Comparison of ENCODE assay signal across 8 cellular contexts in genomic region chr11:122656073-122656630, GRCh38. TPM values are rescaled to one million over a fixed set of nuclear protein-coding genes. Genes with fewer than 3 reads are reported as not detected.
DNase-seq lines count a peak whose midpoint lies in the region; ATAC-seq and TF ChIP-seq lines count a peak whose summit lies in the region.

No MANE protein-coding gene starts in this region.

- peak overlapping the region; percentile 95 for H3K4me3 Mint-ChIP-seq in GM23338

- H3K9me2 ChIP-seq in GM23338 (ENCODE audit: insufficient read depth): no peaks in the 10 kb centered on the region

- ATAC-seq in GM23338: peak; percentile 64

- H3K27ac ChIP-seq in GM23338 (ENCODE audit: low read depth): 0 out of 2 replicates have a peak overlapping the region, but pooled peaks have one; percentile 50

- peak overlapping the region; percentile 94 for H3K4me2 ChIP-seq in GM23338

- intact Hi-C loops in lower leg skin (cut with DNase I; ENCODE audit: low total_unique reads): no loop called here

- H4K20me1 ChIP-seq in GM23338 (replicated peaks; ENCODE audit: insufficient read depth): no peaks in the 10 kb centered on the region

- H3K4me1 ChIP-seq in GM23338 (ENCODE audit: insufficient read depth): peaks cover 5% of the 10 kb centered on the region; the same call in 1 of the 2 replicates

- DNase-seq in GF-D8 (lab: John Stamatoyannopoulos, UW): peak; percentile 53
- peak; percentile 69 for DNase-seq in GM23338 (ENCODE audit: low spot score)
- DNase-seq in LHCN-M2 (ENCODE audit: low read depth): peak; percentile 58
- peak; percentile 57 to 70 for DNase-seq in activated CD4-positive, alpha-beta T cell treated with anti-CD3 and anti-CD28 coated beads for 4 hours
- DNase-seq in choroid plexus epithelial cell (ENCODE audit: low read depth): peak; percentile 73
- DNase-seq in lower leg skin (ENCODE audit: low spot score in 2 of 2): peak in 1 of 2 donors; percentile 89
- peak in 2 of 3 experiments; percentile 35 to 54 for DNase-seq in stimulated activated CD4-positive, alpha-beta T cell treated with anti-CD3 and anti-CD28 coated beads, TNF-alpha, amount 100 ng/mL, for 24 hours (ENCODE audit: low read depth in 3 of 3)
- no peak for DNase-seq in NCI-H1417 treated with DMSO at 0.1 percent for 48 hours (lab: John Stamatoyannopoulos, UW)

- peaks cover 14% of the 10 kb centered on the region; the same call in 1 of the 2 replicates for H3K79me2 ChIP-seq in GM23338 (replicated peaks; ENCODE audit: insufficient read depth)

- TF ChIP-seq POLR2A in lower leg skin (IDR thresholded peaks at IDR 0.05): no peak

- H3K27me3 ChIP-seq in GM23338 (ENCODE audit: insufficient read depth): peaks cover 33% of the 10 kb centered on the region

- peaks cover 4% of the 10 kb centered on the region; the same call in 2 of the 3 replicates for H3K9me3 Mint-ChIP-seq in GM23338

- TF ChIP-seq CTCF in GM23338 (conservative IDR thresholded peaks at IDR 0.05; ENCODE audit: low read depth in 2 of 2) (no peak), choroid plexus epithelial cell (conservative IDR thresholded peaks at IDR 0.05; ENCODE audit: low read depth, low read length) (no peak), lower leg skin (IDR thresholded peaks at IDR 0.05) (no peak)

- no peaks in the 10 kb centered on the region for H3F3A ChIP-seq in GM23338 (replicated peaks; ENCODE audit: low read depth)

- 0% methylated on average over 29 to 33 of the region's 66 CpGs for WGBS in lower leg skin, 2 donors

- H3K27me3 Mint-ChIP-seq in GM23338 (ENCODE audit: insufficient read depth, low read depth, poor library complexity): peaks cover 32% of the 10 kb centered on the region

- peaks cover 10% of the 10 kb centered on the region for H3K4me1 Mint-ChIP-seq in GM23338

- H2AFZ ChIP-seq in GM23338: peak overlapping the region; percentile 97

- H3K27ac Mint-ChIP-seq in GM23338: no peak overlapping the region

- H3K4me3 ChIP-seq in GM23338: peak overlapping the region; percentile 93
- peak overlapping the region; percentile 90 for H3K4me3 ChIP-seq in choroid plexus epithelial cell (ENCODE audit: low read depth, low read length)
- H3K4me3 ChIP-seq in lower leg skin (ENCODE audit: low read depth, poor library complexity, severe bottlenecking): peak overlapping the region; percentile 55

- H3K36me3 ChIP-seq in GM23338 (ENCODE audit: insufficient read depth): no peaks in the 10 kb centered on the region

- H3K36me3 Mint-ChIP-seq in GM23338 (ENCODE audit: low read depth): 0 out of 3 replicates have a peak, but pooled peaks cover 3% of the 10 kb centered on the region

TF ChIP-seq in GM23338, 12 proteins besides CTCF, POLR2A, EP300 and RAD21:
- TF ChIP-seq, protein P1, sequence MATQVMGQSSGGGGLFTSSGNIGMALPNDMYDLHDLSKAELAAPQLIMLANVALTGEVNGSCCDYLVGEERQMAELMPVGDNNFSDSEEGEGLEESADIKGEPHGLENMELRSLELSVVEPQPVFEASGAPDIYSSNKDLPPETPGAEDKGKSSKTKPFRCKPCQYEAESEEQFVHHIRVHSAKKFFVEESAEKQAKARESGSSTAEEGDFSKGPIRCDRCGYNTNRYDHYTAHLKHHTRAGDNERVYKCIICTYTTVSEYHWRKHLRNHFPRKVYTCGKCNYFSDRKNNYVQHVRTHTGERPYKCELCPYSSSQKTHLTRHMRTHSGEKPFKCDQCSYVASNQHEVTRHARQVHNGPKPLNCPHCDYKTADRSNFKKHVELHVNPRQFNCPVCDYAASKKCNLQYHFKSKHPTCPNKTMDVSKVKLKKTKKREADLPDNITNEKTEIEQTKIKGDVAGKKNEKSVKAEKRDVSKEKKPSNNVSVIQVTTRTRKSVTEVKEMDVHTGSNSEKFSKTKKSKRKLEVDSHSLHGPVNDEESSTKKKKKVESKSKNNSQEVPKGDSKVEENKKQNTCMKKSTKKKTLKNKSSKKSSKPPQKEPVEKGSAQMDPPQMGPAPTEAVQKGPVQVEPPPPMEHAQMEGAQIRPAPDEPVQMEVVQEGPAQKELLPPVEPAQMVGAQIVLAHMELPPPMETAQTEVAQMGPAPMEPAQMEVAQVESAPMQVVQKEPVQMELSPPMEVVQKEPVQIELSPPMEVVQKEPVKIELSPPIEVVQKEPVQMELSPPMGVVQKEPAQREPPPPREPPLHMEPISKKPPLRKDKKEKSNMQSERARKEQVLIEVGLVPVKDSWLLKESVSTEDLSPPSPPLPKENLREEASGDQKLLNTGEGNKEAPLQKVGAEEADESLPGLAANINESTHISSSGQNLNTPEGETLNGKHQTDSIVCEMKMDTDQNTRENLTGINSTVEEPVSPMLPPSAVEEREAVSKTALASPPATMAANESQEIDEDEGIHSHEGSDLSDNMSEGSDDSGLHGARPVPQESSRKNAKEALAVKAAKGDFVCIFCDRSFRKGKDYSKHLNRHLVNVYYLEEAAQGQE (IDR thresholded peaks at IDR 0.05; ENCODE audit: unreplicated experiment): no peak
- TF ChIP-seq NANOG (IDR thresholded peaks at IDR 0.05; ENCODE audit: borderline replicate concordance) (no peak), ZNF114 (CRISPR knock-in tag; IDR thresholded peaks at IDR 0.05) (no peak), EZH2 (IDR thresholded peaks at IDR 0.05; ENCODE audit: low read depth, unreplicated experiment) (no peak), POLR2AphosphoS5 (IDR thresholded peaks at IDR 0.05; ENCODE audit: low read depth) (no peak)

RNA-seq across cellular contexts. Expression of gene UBASH3B, which starts 0.6 kb away (rescaled TPM):
- total RNA-seq in GM23338 (2014; rRNA removed; shearing (Covaris generic)): 12.0 and 17.2 TPM in 2 replicates
- 2.1 and 2.6 TPM in 2 replicates for polyA plus RNA-seq in GM23338 (2016; fragmentation: Nextera tagmentation; extraction: Ambion mirVana)
- total RNA-seq in LHCN-M2 (2014; rRNA removed) (8.0 and 12.8 TPM in 2 replicates), lower leg skin (10 to 100 TPM; 14.2 to 58.4 (median 35.6) TPM)
- polyA plus RNA-seq in LHCN-M2 (2012): 10.6 TPM
